29 cellular contexts compared by ENCODE assay signal in genomic region chr1:92186081-92186480, GRCh38. TPM values are rescaled to one million over a fixed set of nuclear protein-coding genes. Genes with fewer than 3 reads are reported as not detected.
DNase-seq lines count a peak whose midpoint lies in the region; ATAC-seq, FAIRE-seq and TF ChIP-seq lines count a peak whose summit lies in the region.
"Had no signal": no experiment of that assay in that cellular context is flagged by ENCODE, and none has a peak within 500 bp of the region (broad histone marks: within the 10 kb centered on the region; RNA-seq: fewer than 3 reads in every experiment).

No MANE protein-coding gene starts in this region.

- H2AFZ ChIP-seq in HepG2 (ENCODE audit: low read length): no peak overlapping the region

- FAIRE-seq in HepG2 (lab: Jason Lieb, UNC): no peak
- FAIRE-seq: A549, K562 had no signal

- H3K4me1 ChIP-seq in HepG2 (ENCODE audit: insufficient read depth, low read length) (no peaks in the 10 kb centered on the region), right lobe of liver (no peaks in the 10 kb centered on the region), adipocyte (ENCODE audit: control insufficient read depth, insufficient read depth, low read length) (peaks cover 19% of the 10 kb centered on the region)
- H3K4me1 ChIP-seq: A549, HAP-1, psoas muscle, thyroid gland had no signal

- ATAC-seq in HepG2 (no peak), right lobe of liver (no peak), GM21447 (IDR thresholded peaks at IDR 0.05; ENCODE audit: unreplicated experiment) (no peak)
- no peak for ATAC-seq in stimulated activated memory B cell treated with anti-CD40 and anti-IgM and Interleukin-4, amounts not matched to agents 10 μg/mL and 1 μg/mL and 100 μg/mL, for 72 hours
- ATAC-seq: A549; K562; psoas muscle; stimulated activated naive CD8-positive, alpha-beta T cell treated with anti-CD3 and anti-CD28 coated beads, Interleukin-15, Interleukin-2, amounts not matched to agents 100 U/mL and 50 U/mL, for 24 hours had no signal

- H3K36me3 Mint-ChIP-seq in stimulated activated memory B cell treated with anti-CD40 and anti-IgM and Interleukin-4, amounts not matched to agents 10 μg/mL and 1 μg/mL and 100 μg/mL, for 72 hours: no peaks in the 10 kb centered on the region
- H3K36me3 Mint-ChIP-seq in activated CD4-positive, alpha-beta memory T cell treated with anti-CD3 and anti-CD28 coated beads for 36 hours: peaks cover 6% of the 10 kb centered on the region

- no peak overlapping the region for H3K4me2 ChIP-seq in HepG2 (ENCODE audit: low read depth, low read length)
- H3K4me2 ChIP-seq: A549 had no signal

- POLR2A ChIA-PET in HepG2 (lab: Yijun Ruan, JAX): no interaction called here
- POLR2A ChIA-PET in activated CD4-positive, alpha-beta memory T cell treated with anti-CD3 and anti-CD28 coated beads for 36 hours (lab: Charles Lee): no interaction called here

- no peak overlapping the region for H3K27ac Mint-ChIP-seq in stimulated activated memory B cell treated with anti-CD40 and anti-IgM and Interleukin-4, amounts not matched to agents 10 μg/mL and 1 μg/mL and 100 μg/mL, for 72 hours
- H3K27ac Mint-ChIP-seq in activated CD4-positive, alpha-beta memory T cell treated with anti-CD3 and anti-CD28 coated beads for 36 hours: no peak overlapping the region
- H3K27ac Mint-ChIP-seq: activated B cell treated with CpG ODN at 0.5 μM for 24 hours; activated CD4-positive, alpha-beta memory T cell treated with anti-CD3 and anti-CD28 coated beads, Interleukin-2, amount 10 ng/mL, durations not matched to agents 7 days and 5 days; CD14-positive monocyte had no signal

- in situ Hi-C loops in HepG2 (cut with HindIII; ENCODE audit: extremely low pct_ligation_motif_present, low pct_unique_long_range_greater_than_20kb): no loop called here

- no peaks in the 10 kb centered on the region for H3K9me3 Mint-ChIP-seq in stimulated activated memory B cell treated with anti-CD40 and anti-IgM and Interleukin-4, amounts not matched to agents 10 μg/mL and 1 μg/mL and 100 μg/mL, for 72 hours
- no peaks in the 10 kb centered on the region for H3K9me3 Mint-ChIP-seq in activated CD4-positive, alpha-beta memory T cell treated with anti-CD3 and anti-CD28 coated beads for 36 hours
- H3K9me3 Mint-ChIP-seq: activated B cell treated with CpG ODN at 0.5 μM for 24 hours; activated CD4-positive, alpha-beta memory T cell treated with anti-CD3 and anti-CD28 coated beads, Interleukin-2, amount 10 ng/mL, durations not matched to agents 7 days and 5 days had no signal

- intact Hi-C loops in HepG2 (cut with micrococcal nuclease; ENCODE audit: unreplicated experiment) (no loop called here), right lobe of liver (cut with DNase I) (no loop called here)
- intact Hi-C loops in activated CD4-positive, alpha-beta memory T cell treated with anti-CD3 and anti-CD28 coated beads for 36 hours (cut with micrococcal nuclease): no loop called here

- TF ChIP-seq POLR2A in HepG2 (IDR thresholded peaks at IDR 0.05; ENCODE audit: insufficient read depth in 1 of 2, low read depth in 2 of 2, low read length in 2 of 2) (no peak), right lobe of liver (IDR thresholded peaks at IDR 0.05) (no peak)

- no peaks in the 10 kb centered on the region for H3K27me3 ChIP-seq in HepG2 (ENCODE audit: control insufficient read depth in 1 of 2, insufficient read depth in 2 of 2, low read length in 2 of 2)
- no peaks in the 10 kb centered on the region for H3K27me3 ChIP-seq in right lobe of liver
- H3K27me3 ChIP-seq in adipocyte (replicated peaks; ENCODE audit: control insufficient read depth, insufficient read depth, low read length): no peaks in the 10 kb centered on the region
- H3K27me3 ChIP-seq: thyroid gland had no signal

- H3K27ac ChIP-seq in HepG2 (ENCODE audit: extremely low read length, insufficient read depth, low read length) (no peak overlapping the region), right lobe of liver (no peak overlapping the region)
- H3K27ac ChIP-seq: A549, epithelial cell of prostate, psoas muscle, thyroid gland had no signal

- no peaks in the 10 kb centered on the region for H3K9me3 ChIP-seq in HepG2 (ENCODE audit: low read length)
- H3K9me3 ChIP-seq in right lobe of liver: no peaks in the 10 kb centered on the region
- H3K9me3 ChIP-seq in adipocyte (ENCODE audit: control insufficient read depth, low read length): no peaks in the 10 kb centered on the region
- H3K9me3 ChIP-seq: A549, HAP-1, psoas muscle, thyroid gland had no signal

- H3K27me3 Mint-ChIP-seq in stimulated activated memory B cell treated with anti-CD40 and anti-IgM and Interleukin-4, amounts not matched to agents 10 μg/mL and 1 μg/mL and 100 μg/mL, for 72 hours: no peaks in the 10 kb centered on the region
- no peaks in the 10 kb centered on the region for H3K27me3 Mint-ChIP-seq in activated CD4-positive, alpha-beta memory T cell treated with anti-CD3 and anti-CD28 coated beads for 36 hours
- H3K27me3 Mint-ChIP-seq: activated B cell treated with CpG ODN at 0.5 μM for 24 hours; activated CD4-positive, alpha-beta memory T cell treated with anti-CD3 and anti-CD28 coated beads, Interleukin-2, amount 10 ng/mL, durations not matched to agents 7 days and 5 days had no signal

- H3K36me3 ChIP-seq in HepG2 (replicated peaks in 1 of 2; ENCODE audit: control insufficient read depth in 1 of 2, insufficient read depth in 2 of 2, low read length in 2 of 2) (no peaks in the 10 kb centered on the region), right lobe of liver (no peaks in the 10 kb centered on the region), adipocyte (ENCODE audit: control insufficient read depth, insufficient read depth, low read length, severe bottlenecking) (no peaks in the 10 kb centered on the region)
- H3K36me3 ChIP-seq: HAP-1 had no signal

- CTCF ChIA-PET in HepG2 (lab: Yijun Ruan, JAX; ENCODE audit: low intra/inter-chr PET ratio, low total read pairs): no interaction called here
- CTCF ChIA-PET in activated CD4-positive, alpha-beta memory T cell treated with anti-CD3 and anti-CD28 coated beads for 36 hours (lab: Charles Lee): no interaction called here

- H3K79me2 ChIP-seq in HepG2 (ENCODE audit: insufficient read depth, low read length): no peaks in the 10 kb centered on the region

- no TSS peak for BruUV-seq in HepG2 (replicated peaks; lab: Mats Ljungman, UMichigan)

- no peak overlapping the region for H3K4me3 Mint-ChIP-seq in stimulated activated memory B cell treated with anti-CD40 and anti-IgM and Interleukin-4, amounts not matched to agents 10 μg/mL and 1 μg/mL and 100 μg/mL, for 72 hours
- no peak overlapping the region for H3K4me3 Mint-ChIP-seq in activated CD4-positive, alpha-beta memory T cell treated with anti-CD3 and anti-CD28 coated beads for 36 hours
- H3K4me3 Mint-ChIP-seq: activated B cell treated with CpG ODN at 0.5 μM for 24 hours; activated CD4-positive, alpha-beta memory T cell treated with anti-CD3 and anti-CD28 coated beads, Interleukin-2, amount 10 ng/mL, durations not matched to agents 7 days and 5 days; CD14-positive monocyte had no signal

- TF ChIP-seq RAD21 in HepG2 (CRISPR knock-in tag; IDR thresholded peaks at IDR 0.05): no peak

- WGBS in HepG2 (ENCODE audit: low lambda C conversion rate): 97% methylated on average over 1 of the region's 1 CpG
- WGBS in right lobe of liver (ENCODE audit: insufficient coverage, low coverage, low lambda C conversion rate, missing lambda C conversion rate): 93% methylated on average over 1 of the region's 1 CpG

- DNase-seq in HepG2 (ENCODE audit: low spot score) (peak; percentile 3), right lobe of liver (no peak), adipocyte (ENCODE audit: low read depth) (peak; percentile 57), fibroblast of pulmonary artery (ENCODE audit: low read depth) (peak; percentile 33), NCI-H2196 treated with DMSO at 0.1 percent for 48 hours (lab: John Stamatoyannopoulos, UW; ENCODE audit: unreplicated experiment) (no peak)
- DNase-seq in activated CD4-positive, alpha-beta memory T cell treated with anti-CD3 and anti-CD28 coated beads for 36 hours: no peak
- DNase-seq: activated B cell treated with CpG ODN at 0.5 μM for 24 hours; activated CD4-positive, alpha-beta memory T cell treated with anti-CD3 and anti-CD28 coated beads, Interleukin-2, amount 10 ng/mL, durations not matched to agents 7 days and 5 days; amygdala; cerebellar nuclear complex; kidney glomerular epithelial cell; NCI-H146; NCI-H2171; NCI-H526 treated with DMSO at 0.1 percent for 48 hours; psoas muscle; stimulated activated CD4-positive, alpha-beta T cell treated with anti-CD3 and anti-CD28 coated beads, Interleukin-4, amount 100 ng/mL, for 1 hour; stimulated activated naive CD8-positive, alpha-beta T cell treated with anti-CD3 and anti-CD28 coated beads, Interleukin-15, Interleukin-2, amounts not matched to agents 100 U/mL and 50 U/mL, for 24 hours; T1000; thyroid gland had no signal

- no peaks in the 10 kb centered on the region for H3K4me1 Mint-ChIP-seq in stimulated activated memory B cell treated with anti-CD40 and anti-IgM and Interleukin-4, amounts not matched to agents 10 μg/mL and 1 μg/mL and 100 μg/mL, for 72 hours
- H3K4me1 Mint-ChIP-seq in activated CD4-positive, alpha-beta memory T cell treated with anti-CD3 and anti-CD28 coated beads for 36 hours (ENCODE audit: low read depth): no peaks in the 10 kb centered on the region
- H3K4me1 Mint-ChIP-seq: activated B cell treated with CpG ODN at 0.5 μM for 24 hours; activated CD4-positive, alpha-beta memory T cell treated with anti-CD3 and anti-CD28 coated beads, Interleukin-2, amount 10 ng/mL, durations not matched to agents 7 days and 5 days; CD14-positive monocyte had no signal

- TF ChIP-seq CTCF in HepG2 (CRISPR knock-in tag; IDR thresholded peaks at IDR 0.05): no peak
- no peak for TF ChIP-seq CTCF in right lobe of liver (IDR thresholded peaks at IDR 0.05)
- no peak for TF ChIP-seq CTCF in fibroblast of pulmonary artery (IDR thresholded peaks at IDR 0.05; ENCODE audit: low read length, missing control alignments)

- no peak overlapping the region for H3K9ac ChIP-seq in HepG2 (ENCODE audit: insufficient read depth, low read depth, low read length)
- no peak overlapping the region for H3K9ac ChIP-seq in adipocyte (ENCODE audit: low read length)

- TF ChIP-seq EP300 in HepG2 (IDR thresholded peaks at IDR 0.05; ENCODE audit: low read depth in 2 of 2, low read length in 2 of 2) (no peak), HepG2 (CRISPR knock-in tag; IDR thresholded peaks at IDR 0.05; ENCODE audit: borderline replicate concordance) (no peak)

- no peaks in the 10 kb centered on the region for H4K20me1 ChIP-seq in HepG2 (ENCODE audit: insufficient read depth, low read length)

- H3K4me3 ChIP-seq in HepG2 (replicated peaks in 1 of 3; ENCODE audit: insufficient read depth in 1 of 3, low read depth in 2 of 3, low read length in 3 of 3) (no peak overlapping the region), right lobe of liver (no peak overlapping the region), adipocyte (ENCODE audit: low read length) (no peak overlapping the region), fibroblast of pulmonary artery (replicated peaks; ENCODE audit: low read depth, low read length) (no peak overlapping the region)
- H3K4me3 ChIP-seq: A549, HAP-1, K562, psoas muscle, thyroid gland had no signal

RNA-seq across cellular contexts. Expression of gene C1orf146, which starts 31.6 kb away (rescaled TPM):
- not detected in 2 replicates for total RNA-seq in HepG2 (2016; rRNA removed; fragmentation: Illumina TruSeq; extraction: Trizol)
- total RNA-seq in HepG2 (2016; cell fraction: cytosol; rRNA removed; fragmentation: Illumina TruSeq; extraction: Trizol; ENCODE audit: low read depth): not detected in 2 replicates
- total RNA-seq in HepG2 (2016; cell fraction: insoluble cytoplasmic fraction; rRNA removed; fragmentation: Illumina TruSeq; extraction: Trizol): not detected in 2 replicates
- not detected in 2 replicates for total RNA-seq in HepG2 (2016; cell fraction: membrane; rRNA removed; fragmentation: Illumina TruSeq; extraction: Trizol)
- total RNA-seq in HepG2 (2016; cell fraction: nucleus; rRNA removed; fragmentation: Illumina TruSeq; extraction: Trizol): not detected in 2 replicates
- not detected in 2 replicates for polyA plus RNA-seq in HepG2 (2011; rRNA removed)
- not detected in 2 replicates for polyA plus RNA-seq in HepG2 (2011; cell fraction: cytosol; rRNA removed)
- polyA plus RNA-seq in HepG2 (2011; cell fraction: nucleus; rRNA removed): not detected in 2 replicates
- not detected in 2 replicates for polyA plus RNA-seq in HepG2 (2012)
- not detected in 2 replicates for polyA plus RNA-seq in HepG2 (2016; cell fraction: cytosol; fragmentation: Illumina TruSeq; extraction: Trizol; ENCODE audit: low read depth)
- not detected in 2 replicates for polyA plus RNA-seq in HepG2 (2016; cell fraction: insoluble cytoplasmic fraction; fragmentation: Illumina TruSeq; extraction: Trizol; ENCODE audit: low read depth)
- polyA plus RNA-seq in HepG2 (2016; cell fraction: membrane; fragmentation: Illumina TruSeq; extraction: Trizol; ENCODE audit: low read depth): not detected in 2 replicates
- not detected in 2 replicates for polyA plus RNA-seq in HepG2 (2016; cell fraction: nucleus; fragmentation: Illumina TruSeq; extraction: Trizol; ENCODE audit: insufficient read depth, low read depth)
- polyA minus RNA-seq in HepG2 (2011; rRNA and poly(A)+ RNA removed; ENCODE audit: low replicate concordance): not detected in 2 replicates
- polyA minus RNA-seq in HepG2 (2011; cell fraction: cytosol; rRNA and poly(A)+ RNA removed): not detected in 2 replicates
- not detected in 2 replicates for polyA minus RNA-seq in HepG2 (2011; cell fraction: nucleus; rRNA and poly(A)+ RNA removed)
- total RNA-seq in right lobe of liver: not detected
- not detected for total RNA-seq in activated CD4-positive, alpha-beta memory T cell treated with anti-CD3 and anti-CD28 coated beads for 36 hours
- total RNA-seq: activated B cell treated with CpG ODN at 0.5 μM for 24 hours; activated CD4-positive, alpha-beta memory T cell treated with anti-CD3 and anti-CD28 coated beads, Interleukin-2, amount 10 ng/mL, durations not matched to agents 7 days and 5 days; glomerular endothelial cell; K562; lung microvascular endothelial cell; psoas muscle; RPMI7951; thyroid gland had no signal
- polyA plus RNA-seq: A549, CD14-positive monocyte, psoas muscle had no signal

Comparison
In these comparisons a context has a peak if more than half of its experiments do, and no peak if none do; other contexts are left out.
1. DNase-seq: peak in HepG2 (single experiment), adipocyte (single experiment) and fibroblast of pulmonary artery (single experiment); none in right lobe of liver (0 of 3), NCI-H2196 treated with DMSO at 0.1 percent for 48 hours (single experiment) and activated CD4-positive, alpha-beta memory T cell treated with anti-CD3 and anti-CD28 coated beads for 36 hours (single experiment).